15 cellular contexts compared by ENCODE assay signal in the genomic region with DNA sequence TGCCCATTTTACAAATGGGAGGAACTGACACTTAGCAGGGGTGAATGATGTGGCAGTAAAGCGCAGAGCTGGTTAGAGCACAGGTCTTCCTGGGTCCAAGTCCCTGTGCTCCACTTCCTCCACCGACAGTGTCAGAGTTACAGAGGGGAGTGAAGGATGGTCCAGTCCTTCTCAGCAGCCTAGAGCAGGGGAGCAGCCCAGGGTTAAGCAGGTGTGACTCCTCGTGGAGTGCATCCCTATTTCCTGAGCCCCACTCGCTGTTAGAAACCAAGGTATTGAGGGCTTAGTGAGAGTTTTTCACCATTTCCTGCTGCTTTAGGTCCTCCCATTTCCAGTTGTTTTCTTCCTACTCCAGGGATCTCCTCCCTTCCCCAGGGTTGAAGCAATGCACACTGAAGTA.
DNase-seq lines count a peak whose midpoint lies in the region; ATAC-seq and TF ChIP-seq lines count a peak whose summit lies in the region.
"Had no signal": no experiment of that assay in that cellular context is flagged by ENCODE, and none has a peak within 500 bp of the region (broad histone marks: within the 10 kb centered on the region; RNA-seq: fewer than 3 reads in every experiment).

No MANE protein-coding gene starts in this region.

- no peaks in the 10 kb centered on the region for H3K36me3 Mint-ChIP-seq in activated CD4-positive, alpha-beta T cell treated with anti-CD3 and anti-CD28 coated beads, Interleukin-2, amount 10 ng/mL, durations not matched to agents 7 days and 5 days (ENCODE audit: low read depth)
- H3K36me3 Mint-ChIP-seq in endothelial cell (ENCODE audit: low read depth, unreplicated experiment): peaks cover 54% of the 10 kb centered on the region
- H3K36me3 Mint-ChIP-seq in nephron (ENCODE audit: low read depth): peaks cover 68% of the 10 kb centered on the region
- peaks cover under 1% of the 10 kb centered on the region for H3K36me3 Mint-ChIP-seq in activated naive CD4-positive, alpha-beta T cell treated with anti-CD3 and anti-CD28 coated beads, Interleukin-2, amount 10 ng/mL, durations not matched to agents 7 days and 5 days
- peaks cover 13% of the 10 kb centered on the region for H3K36me3 Mint-ChIP-seq in stimulated activated memory B cell treated with anti-CD40 and anti-IgM and Interleukin-4, amounts not matched to agents 10 μg/mL and 1 μg/mL and 100 μg/mL, for 72 hours

- H3K4me3 Mint-ChIP-seq in activated CD4-positive, alpha-beta T cell treated with anti-CD3 and anti-CD28 coated beads, Interleukin-2, amount 10 ng/mL, durations not matched to agents 7 days and 5 days: no peak overlapping the region
- H3K4me3 Mint-ChIP-seq in endothelial cell (ENCODE audit: unreplicated experiment): no peak overlapping the region
- H3K4me3 Mint-ChIP-seq in nephron: no peak overlapping the region
- H3K4me3 Mint-ChIP-seq in activated naive CD4-positive, alpha-beta T cell treated with anti-CD3 and anti-CD28 coated beads, Interleukin-2, amount 10 ng/mL, durations not matched to agents 7 days and 5 days: no peak overlapping the region
- no peak overlapping the region for H3K4me3 Mint-ChIP-seq in stimulated activated memory B cell treated with anti-CD40 and anti-IgM and Interleukin-4, amounts not matched to agents 10 μg/mL and 1 μg/mL and 100 μg/mL, for 72 hours
- H3K4me3 Mint-ChIP-seq: CD14-positive monocyte; CD4-positive, alpha-beta memory T cell; HFFc6 had no signal

- H3K4me1 Mint-ChIP-seq in activated CD4-positive, alpha-beta T cell treated with anti-CD3 and anti-CD28 coated beads, Interleukin-2, amount 10 ng/mL, durations not matched to agents 7 days and 5 days: no peaks in the 10 kb centered on the region
- H3K4me1 Mint-ChIP-seq in endothelial cell (ENCODE audit: unreplicated experiment) (peaks cover 11% of the 10 kb centered on the region), nephron (peaks cover 38% of the 10 kb centered on the region)
- no peaks in the 10 kb centered on the region for H3K4me1 Mint-ChIP-seq in activated naive CD4-positive, alpha-beta T cell treated with anti-CD3 and anti-CD28 coated beads, Interleukin-2, amount 10 ng/mL, durations not matched to agents 7 days and 5 days
- H3K4me1 Mint-ChIP-seq in stimulated activated memory B cell treated with anti-CD40 and anti-IgM and Interleukin-4, amounts not matched to agents 10 μg/mL and 1 μg/mL and 100 μg/mL, for 72 hours: no peaks in the 10 kb centered on the region
- H3K4me1 Mint-ChIP-seq: CD14-positive monocyte; CD4-positive, alpha-beta memory T cell had no signal

- no peak for DNase-seq in activated CD4-positive, alpha-beta T cell treated with anti-CD3 and anti-CD28 coated beads, Interleukin-2, amount 10 ng/mL, durations not matched to agents 7 days and 5 days
- DNase-seq in activated CD4-positive, alpha-beta T cell treated with anti-CD3 and anti-CD28 coated beads for 1 hour: no peak
- DNase-seq in endothelial cell (ENCODE audit: low spot score): no peak
- no peak for DNase-seq in NCI-H146 (lab: John Stamatoyannopoulos, UW)
- DNase-seq in activated naive CD4-positive, alpha-beta T cell treated with anti-CD3 and anti-CD28 coated beads, Interleukin-2, amount 10 ng/mL, durations not matched to agents 7 days and 5 days: no peak
- DNase-seq: CD4-positive, alpha-beta memory T cell; DMS79 treated with DMSO at 0.1 percent for 48 hours; GF-D8; GOT3; H7; HFFc6 had no signal

- H3K9me3 Mint-ChIP-seq in activated CD4-positive, alpha-beta T cell treated with anti-CD3 and anti-CD28 coated beads, Interleukin-2, amount 10 ng/mL, durations not matched to agents 7 days and 5 days: no peaks in the 10 kb centered on the region
- H3K9me3 Mint-ChIP-seq in endothelial cell (ENCODE audit: unreplicated experiment): no peaks in the 10 kb centered on the region
- peaks cover 4% of the 10 kb centered on the region for H3K9me3 Mint-ChIP-seq in nephron
- H3K9me3 Mint-ChIP-seq in activated naive CD4-positive, alpha-beta T cell treated with anti-CD3 and anti-CD28 coated beads, Interleukin-2, amount 10 ng/mL, durations not matched to agents 7 days and 5 days: no peaks in the 10 kb centered on the region
- H3K9me3 Mint-ChIP-seq in stimulated activated memory B cell treated with anti-CD40 and anti-IgM and Interleukin-4, amounts not matched to agents 10 μg/mL and 1 μg/mL and 100 μg/mL, for 72 hours: no peaks in the 10 kb centered on the region
- H3K9me3 Mint-ChIP-seq: CD4-positive, alpha-beta memory T cell; HFFc6 had no signal

- H3K27ac Mint-ChIP-seq in activated CD4-positive, alpha-beta T cell treated with anti-CD3 and anti-CD28 coated beads, Interleukin-2, amount 10 ng/mL, durations not matched to agents 7 days and 5 days: peak overlapping the region; percentile 42
- H3K27ac Mint-ChIP-seq in endothelial cell (ENCODE audit: unreplicated experiment) (peak overlapping the region; percentile 48), nephron (peak overlapping the region in 2 of 3 experiments; percentile 50 to 54)
- no peak overlapping the region for H3K27ac Mint-ChIP-seq in activated naive CD4-positive, alpha-beta T cell treated with anti-CD3 and anti-CD28 coated beads, Interleukin-2, amount 10 ng/mL, durations not matched to agents 7 days and 5 days
- H3K27ac Mint-ChIP-seq in stimulated activated memory B cell treated with anti-CD40 and anti-IgM and Interleukin-4, amounts not matched to agents 10 μg/mL and 1 μg/mL and 100 μg/mL, for 72 hours: no peak overlapping the region
- H3K27ac Mint-ChIP-seq: CD4-positive, alpha-beta memory T cell; HFFc6 had no signal

- POLR2A ChIA-PET in activated CD4-positive, alpha-beta T cell treated with anti-CD3 and anti-CD28 coated beads, Interleukin-2, amount 10 ng/mL, durations not matched to agents 7 days and 5 days (lab: Charles Lee): no interaction called here

- no peak for TF ChIP-seq CTCF in endothelial cell (IDR thresholded peaks at IDR 0.05; ENCODE audit: unreplicated experiment)
- TF ChIP-seq CTCF in nephron (IDR thresholded peaks at IDR 0.05; ENCODE audit: unreplicated experiment in 3 of 3): no peak

- CTCF ChIA-PET in activated CD4-positive, alpha-beta T cell treated with anti-CD3 and anti-CD28 coated beads, Interleukin-2, amount 10 ng/mL, durations not matched to agents 7 days and 5 days (lab: Charles Lee): no interaction called here
- CTCF ChIA-PET in activated naive CD4-positive, alpha-beta T cell treated with anti-CD3 and anti-CD28 coated beads, Interleukin-2, amount 10 ng/mL, durations not matched to agents 7 days and 5 days (lab: Charles Lee): no interaction called here

- ATAC-seq in stimulated activated memory B cell treated with anti-CD40 and anti-IgM and Interleukin-4, amounts not matched to agents 10 μg/mL and 1 μg/mL and 100 μg/mL, for 72 hours: no peak
- ATAC-seq: HCT116 had no signal

- H3K27me3 Mint-ChIP-seq in activated CD4-positive, alpha-beta T cell treated with anti-CD3 and anti-CD28 coated beads, Interleukin-2, amount 10 ng/mL, durations not matched to agents 7 days and 5 days: no peaks in the 10 kb centered on the region
- H3K27me3 Mint-ChIP-seq in endothelial cell (ENCODE audit: unreplicated experiment) (peaks cover 1% of the 10 kb centered on the region), nephron (ENCODE audit: low read depth) (no peaks in the 10 kb centered on the region)
- H3K27me3 Mint-ChIP-seq in activated naive CD4-positive, alpha-beta T cell treated with anti-CD3 and anti-CD28 coated beads, Interleukin-2, amount 10 ng/mL, durations not matched to agents 7 days and 5 days: no peaks in the 10 kb centered on the region
- H3K27me3 Mint-ChIP-seq in stimulated activated memory B cell treated with anti-CD40 and anti-IgM and Interleukin-4, amounts not matched to agents 10 μg/mL and 1 μg/mL and 100 μg/mL, for 72 hours: no peaks in the 10 kb centered on the region
- H3K27me3 Mint-ChIP-seq: CD4-positive, alpha-beta memory T cell had no signal

Comparison
In these comparisons a context has a peak if more than half of its experiments do, and no peak if none do; other contexts are left out.
1. H3K27ac Mint-ChIP-seq: peak in activated CD4-positive, alpha-beta T cell treated with anti-CD3 and anti-CD28 coated beads, Interleukin-2, amount 10 ng/mL, durations not matched to agents 7 days and 5 days (single experiment), endothelial cell (single experiment) and nephron (2 of 3); none in activated naive CD4-positive, alpha-beta T cell treated with anti-CD3 and anti-CD28 coated beads, Interleukin-2, amount 10 ng/mL, durations not matched to agents 7 days and 5 days (single experiment) and stimulated activated memory B cell treated with anti-CD40 and anti-IgM and Interleukin-4, amounts not matched to agents 10 μg/mL and 1 μg/mL and 100 μg/mL, for 72 hours (single experiment).